Comparison of ENCODE assay signal across 1 cellular context in the genomic region with DNA sequence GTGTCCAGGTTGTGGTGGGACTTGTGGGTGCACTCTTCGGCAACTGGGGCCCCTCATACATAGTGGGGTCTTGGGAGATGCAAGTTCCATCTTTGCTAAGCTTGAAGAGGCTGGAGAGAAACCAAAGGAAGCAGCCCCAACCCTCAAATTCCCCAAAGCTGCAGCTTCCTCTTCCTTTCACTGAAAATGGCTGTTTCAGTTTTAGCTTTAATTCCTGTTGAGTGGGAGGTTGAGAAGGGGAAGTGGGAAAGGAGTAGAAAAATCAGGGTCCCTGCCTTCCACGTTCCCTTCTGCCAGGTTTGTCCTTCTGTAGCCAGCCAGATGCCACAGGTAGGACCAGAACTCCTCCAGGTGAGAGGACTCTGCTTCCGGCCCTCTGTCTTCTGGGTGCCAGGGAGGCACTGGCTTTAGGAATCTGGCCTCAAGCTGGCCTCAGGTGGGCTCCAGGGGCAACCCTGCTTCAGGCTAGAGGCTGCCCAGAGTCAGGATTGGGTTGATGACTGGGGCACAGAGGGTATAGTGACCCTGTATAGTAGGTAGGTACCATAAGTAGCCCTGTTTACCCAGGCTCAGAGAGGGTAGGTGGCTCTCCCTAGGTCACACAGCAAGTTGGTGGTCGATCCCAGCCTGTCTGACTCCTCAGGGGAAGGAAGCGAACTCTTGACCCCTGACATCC.
TF ChIP-seq lines count a peak whose summit lies in the region.

No MANE protein-coding gene starts in this region.

TF ChIP-seq in A549, 52 proteins besides CTCF, POLR2A, EP300 and RAD21 (continued from another document):
- TF ChIP-seq, protein P1, sequence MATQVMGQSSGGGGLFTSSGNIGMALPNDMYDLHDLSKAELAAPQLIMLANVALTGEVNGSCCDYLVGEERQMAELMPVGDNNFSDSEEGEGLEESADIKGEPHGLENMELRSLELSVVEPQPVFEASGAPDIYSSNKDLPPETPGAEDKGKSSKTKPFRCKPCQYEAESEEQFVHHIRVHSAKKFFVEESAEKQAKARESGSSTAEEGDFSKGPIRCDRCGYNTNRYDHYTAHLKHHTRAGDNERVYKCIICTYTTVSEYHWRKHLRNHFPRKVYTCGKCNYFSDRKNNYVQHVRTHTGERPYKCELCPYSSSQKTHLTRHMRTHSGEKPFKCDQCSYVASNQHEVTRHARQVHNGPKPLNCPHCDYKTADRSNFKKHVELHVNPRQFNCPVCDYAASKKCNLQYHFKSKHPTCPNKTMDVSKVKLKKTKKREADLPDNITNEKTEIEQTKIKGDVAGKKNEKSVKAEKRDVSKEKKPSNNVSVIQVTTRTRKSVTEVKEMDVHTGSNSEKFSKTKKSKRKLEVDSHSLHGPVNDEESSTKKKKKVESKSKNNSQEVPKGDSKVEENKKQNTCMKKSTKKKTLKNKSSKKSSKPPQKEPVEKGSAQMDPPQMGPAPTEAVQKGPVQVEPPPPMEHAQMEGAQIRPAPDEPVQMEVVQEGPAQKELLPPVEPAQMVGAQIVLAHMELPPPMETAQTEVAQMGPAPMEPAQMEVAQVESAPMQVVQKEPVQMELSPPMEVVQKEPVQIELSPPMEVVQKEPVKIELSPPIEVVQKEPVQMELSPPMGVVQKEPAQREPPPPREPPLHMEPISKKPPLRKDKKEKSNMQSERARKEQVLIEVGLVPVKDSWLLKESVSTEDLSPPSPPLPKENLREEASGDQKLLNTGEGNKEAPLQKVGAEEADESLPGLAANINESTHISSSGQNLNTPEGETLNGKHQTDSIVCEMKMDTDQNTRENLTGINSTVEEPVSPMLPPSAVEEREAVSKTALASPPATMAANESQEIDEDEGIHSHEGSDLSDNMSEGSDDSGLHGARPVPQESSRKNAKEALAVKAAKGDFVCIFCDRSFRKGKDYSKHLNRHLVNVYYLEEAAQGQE (IDR thresholded peaks at IDR 0.05): no peak
- TF ChIP-seq, protein P2, sequence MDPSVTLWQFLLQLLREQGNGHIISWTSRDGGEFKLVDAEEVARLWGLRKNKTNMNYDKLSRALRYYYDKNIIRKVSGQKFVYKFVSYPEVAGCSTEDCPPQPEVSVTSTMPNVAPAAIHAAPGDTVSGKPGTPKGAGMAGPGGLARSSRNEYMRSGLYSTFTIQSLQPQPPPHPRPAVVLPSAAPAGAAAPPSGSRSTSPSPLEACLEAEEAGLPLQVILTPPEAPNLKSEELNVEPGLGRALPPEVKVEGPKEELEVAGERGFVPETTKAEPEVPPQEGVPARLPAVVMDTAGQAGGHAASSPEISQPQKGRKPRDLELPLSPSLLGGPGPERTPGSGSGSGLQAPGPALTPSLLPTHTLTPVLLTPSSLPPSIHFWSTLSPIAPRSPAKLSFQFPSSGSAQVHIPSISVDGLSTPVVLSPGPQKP (IDR thresholded peaks at IDR 0.05; ENCODE audit: low read depth, low read length): no peak
